ENCODE assay signal across 8 cellular contexts in the genomic region with DNA sequence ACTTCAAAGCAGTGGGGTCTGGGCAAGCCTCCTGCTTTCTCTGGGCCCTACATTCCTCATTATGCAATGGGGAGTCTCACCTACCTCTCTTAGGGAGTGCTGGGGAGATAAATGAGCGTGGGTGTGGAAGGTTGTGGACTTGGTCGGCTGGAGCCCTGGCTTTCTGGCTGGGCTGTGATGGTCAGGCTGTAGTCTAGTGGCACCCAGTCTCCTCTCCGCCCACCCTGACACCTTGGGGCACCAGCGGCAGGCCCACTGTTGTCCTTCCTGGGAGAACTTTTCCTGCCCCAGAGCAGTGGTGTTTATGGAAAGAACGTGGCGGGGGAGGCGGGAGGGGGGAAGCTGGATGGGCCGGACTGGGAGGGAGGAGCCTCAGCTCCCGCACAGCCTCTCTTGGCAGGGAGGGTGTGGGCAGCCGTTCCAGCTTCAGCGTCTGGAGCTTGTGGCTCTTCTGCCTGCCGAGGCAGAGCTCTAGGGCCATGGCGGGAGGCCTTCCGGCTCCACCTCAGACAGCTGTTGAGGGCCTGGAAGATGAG. TPM values are rescaled to one million over a fixed set of nuclear protein-coding genes. Genes with fewer than 3 reads are reported as not detected.
A peak's percentile ranks its signal among the peaks of the same experiment; 100 is the strongest.
DNase-seq lines count a peak whose midpoint lies in the region; ATAC-seq and TF ChIP-seq lines count a peak whose summit lies in the region.

No MANE protein-coding gene starts in this region.

- H2AFZ ChIP-seq in GM23248, result peak overlapping the region; percentile 81

- H3K36me3 ChIP-seq in GM23248 (ENCODE audit: low read depth) (peaks cover 11% of the 10 kb centered on the region; the same call in 1 of the 2 replicates), WERI-Rb-1 (no peaks in the 10 kb centered on the region), heart left ventricle (no peaks in the 10 kb centered on the region)

- no peaks in the 10 kb centered on the region for H3F3A ChIP-seq in GM23248 (ENCODE audit: insufficient read depth)

- DNase-seq in GM23248 (peak; percentile 83), WERI-Rb-1 (peak; percentile 68), heart left ventricle (peak; percentile 77 to 88 (median 86)), posterior vena cava (ENCODE audit: low spot score) (peak; percentile 93), NCI-H524 treated with DMSO at 0.1 percent for 48 hours (lab: John Stamatoyannopoulos, UW) (no peak)
- DNase-seq in activated T-helper 2 cell treated with anti-CD3 and anti-CD28 coated beads, Interferon-gamma antibody, Interleukin-2, Interleukin-4, amounts not matched to agents 10 μg/mL and 5 μg/mL and 100 μg/mL, durations not matched to agents 14 hours and 24 hours and 36 hours (ENCODE audit: low spot score), result no peak
- DNase-seq in activated T-cell treated with anti-CD3 and anti-CD28 coated beads, Interleukin-2, amount 50 U/mL, for 24 hours, result no peak

- peak overlapping the region; percentile 62 for H3K4me2 ChIP-seq in GM23248 (ENCODE audit: unreplicated experiment)

- H3K4me3 ChIP-seq in GM23248, result peak overlapping the region; percentile 39; the same call in 1 of the 2 replicates
- no peak overlapping the region for H3K4me3 ChIP-seq in WERI-Rb-1 (ENCODE audit: low read depth, low read length)
- H3K4me3 ChIP-seq in heart left ventricle, result no peak overlapping the region

- TF ChIP-seq CTCF in WERI-Rb-1 (IDR thresholded peaks at IDR 0.05; ENCODE audit: low read depth, low read length), result no peak
- no peak for TF ChIP-seq CTCF in heart left ventricle (IDR thresholded peaks at IDR 0.05)

- in situ Hi-C loops in GM23248 (cut with MboI), result loop anchor here (25.0 kb wide), 1 partner anchor 437 kb away; a partner anchor contains a TSS

- no peaks in the 10 kb centered on the region for H4K20me1 ChIP-seq in GM23248 (ENCODE audit: insufficient read depth)

- H3K4me3 Mint-ChIP-seq in activated T-helper 2 cell treated with anti-CD3 and anti-CD28 coated beads, Interferon-gamma antibody, Interleukin-2, Interleukin-4, amounts not matched to agents 10 μg/mL and 5 μg/mL and 100 μg/mL, durations not matched to agents 14 hours and 24 hours and 36 hours (ENCODE audit: low read depth), result no peak overlapping the region
- H3K4me3 Mint-ChIP-seq in activated T-cell treated with anti-CD3 and anti-CD28 coated beads, Interleukin-2, amount 50 U/mL, for 24 hours, result no peak overlapping the region

- H3K9me2 ChIP-seq in GM23248 (ENCODE audit: insufficient read depth), result no peaks in the 10 kb centered on the region

- no peaks in the 10 kb centered on the region for H3K36me3 Mint-ChIP-seq in activated T-helper 2 cell treated with anti-CD3 and anti-CD28 coated beads, Interferon-gamma antibody, Interleukin-2, Interleukin-4, amounts not matched to agents 10 μg/mL and 5 μg/mL and 100 μg/mL, durations not matched to agents 14 hours and 24 hours and 36 hours (ENCODE audit: low read depth)
- no peaks in the 10 kb centered on the region for H3K36me3 Mint-ChIP-seq in activated T-cell treated with anti-CD3 and anti-CD28 coated beads, Interleukin-2, amount 50 U/mL, for 24 hours (ENCODE audit: low read depth)

- H3K9me3 ChIP-seq in GM23248 (ENCODE audit: low read depth) (no peaks in the 10 kb centered on the region), WERI-Rb-1 (ENCODE audit: severe bottlenecking) (peaks cover 6% of the 10 kb centered on the region), heart left ventricle (peaks cover 0 to 9% (median 0%) of the 10 kb centered on the region in 12 donors)

- peaks cover 17% of the 10 kb centered on the region; the same call in 1 of the 2 replicates for H3K79me2 ChIP-seq in GM23248 (ENCODE audit: insufficient read depth)

- peak overlapping the region; percentile 55 for H3K9ac ChIP-seq in GM23248

- ATAC-seq in heart left ventricle (peak; percentile 85 to 93 (median 88)), GM21825 (IDR thresholded peaks at IDR 0.05; ENCODE audit: unreplicated experiment) (no peak)

- H3K27me3 Mint-ChIP-seq in activated T-helper 2 cell treated with anti-CD3 and anti-CD28 coated beads, Interferon-gamma antibody, Interleukin-2, Interleukin-4, amounts not matched to agents 10 μg/mL and 5 μg/mL and 100 μg/mL, durations not matched to agents 14 hours and 24 hours and 36 hours (ENCODE audit: low read depth), result peaks cover 20% of the 10 kb centered on the region
- peaks cover 60% of the 10 kb centered on the region for H3K27me3 Mint-ChIP-seq in activated T-cell treated with anti-CD3 and anti-CD28 coated beads, Interleukin-2, amount 50 U/mL, for 24 hours

- H3K4me1 Mint-ChIP-seq in activated T-helper 2 cell treated with anti-CD3 and anti-CD28 coated beads, Interferon-gamma antibody, Interleukin-2, Interleukin-4, amounts not matched to agents 10 μg/mL and 5 μg/mL and 100 μg/mL, durations not matched to agents 14 hours and 24 hours and 36 hours (ENCODE audit: low read depth), result peaks cover 7% of the 10 kb centered on the region
- peaks cover 9% of the 10 kb centered on the region for H3K4me1 Mint-ChIP-seq in activated T-cell treated with anti-CD3 and anti-CD28 coated beads, Interleukin-2, amount 50 U/mL, for 24 hours (ENCODE audit: low read depth)

- 20 to 26% methylated on average over 9 to 14 of the region's 14 CpGs for WGBS in GM23248 (ENCODE audit: low coverage in 1 of 2, low lambda C conversion rate in 2 of 2, missing lambda C conversion rate in 2 of 2), 2 experiments
- WGBS in heart left ventricle, 4 donors, result 22 to 36% (median 27%) methylated on average over 10 to 14 of the region's 14 CpGs

- TF ChIP-seq POLR2A in heart left ventricle (IDR thresholded peaks at IDR 0.05), result no peak

- H3K27ac ChIP-seq in GM23248 (peak overlapping the region; percentile 22), WERI-Rb-1 (no peak overlapping the region), heart left ventricle (peak overlapping the region in 9 of 12 donors; percentile 5 to 87 (median 32))

- H3K4me1 ChIP-seq in GM23248 (ENCODE audit: insufficient read depth), result peaks cover 18% of the 10 kb centered on the region
- H3K4me1 ChIP-seq in heart left ventricle, result peaks cover 0 to 54% (median 23%) of the 10 kb centered on the region in 12 donors

- no peaks in the 10 kb centered on the region for H3K9me3 Mint-ChIP-seq in activated T-helper 2 cell treated with anti-CD3 and anti-CD28 coated beads, Interferon-gamma antibody, Interleukin-2, Interleukin-4, amounts not matched to agents 10 μg/mL and 5 μg/mL and 100 μg/mL, durations not matched to agents 14 hours and 24 hours and 36 hours
- H3K9me3 Mint-ChIP-seq in activated T-cell treated with anti-CD3 and anti-CD28 coated beads, Interleukin-2, amount 50 U/mL, for 24 hours, result peaks cover 10% of the 10 kb centered on the region

- intact Hi-C loops in heart left ventricle (cut with DNase I) (loop anchor here in 3 of 10 donors (5.0 to 10.0 kb wide), 3 partner anchors 67 to 430 kb away; a partner anchor contains a TSS), posterior vena cava (cut with DNase I) (no loop called here)
- intact Hi-C loops in activated T-helper 2 cell treated with anti-CD3 and anti-CD28 coated beads, Interferon-gamma antibody, Interleukin-2, Interleukin-4, amounts not matched to agents 10 μg/mL and 5 μg/mL and 100 μg/mL, durations not matched to agents 14 hours and 24 hours and 36 hours (cut with micrococcal nuclease), result loop anchor here (5.0 kb wide), 1 partner anchor 77 kb away; no protein-coding TSS in a partner anchor

- H3K27ac Mint-ChIP-seq in activated T-helper 2 cell treated with anti-CD3 and anti-CD28 coated beads, Interferon-gamma antibody, Interleukin-2, Interleukin-4, amounts not matched to agents 10 μg/mL and 5 μg/mL and 100 μg/mL, durations not matched to agents 14 hours and 24 hours and 36 hours, result no peak overlapping the region
- H3K27ac Mint-ChIP-seq in activated T-cell treated with anti-CD3 and anti-CD28 coated beads, Interleukin-2, amount 50 U/mL, for 24 hours, result no peak overlapping the region

- H3K27me3 ChIP-seq in GM23248 (replicated peaks; ENCODE audit: insufficient read depth) (no peaks in the 10 kb centered on the region), WERI-Rb-1 (ENCODE audit: insufficient read depth, low read depth, severe bottlenecking) (peaks cover 2% of the 10 kb centered on the region), heart left ventricle (peaks cover 0 to 9% (median 0%) of the 10 kb centered on the region in 9 donors)

RNA-seq across cellular contexts. Expression of a gene that starts 4.1 kb away (rescaled TPM):
- 39.6 and 51.5 TPM in 2 replicates for total RNA-seq in GM23248 (2014; rRNA removed; shearing (Covaris generic))
- polyA plus RNA-seq in GM23248 (2016; fragmentation: Nextera tagmentation; extraction: Ambion mirVana) (43.8 and 44.9 TPM in 2 replicates), heart left ventricle (1 to 10 TPM in 1 of 2 donors, under 1 TPM in 1; 0.91 to 6.9 TPM)
- total RNA-seq in heart left ventricle (10 to 100 TPM in 2 of 9 donors, 1 to 10 TPM in 7; 2.0 to 24.7 (median 6.3) TPM), posterior vena cava (10 to 100 TPM; 20.8 to 30.2 TPM)
- total RNA-seq in activated T-helper 2 cell treated with anti-CD3 and anti-CD28 coated beads, Interferon-gamma antibody, Interleukin-2, Interleukin-4, amounts not matched to agents 10 μg/mL and 5 μg/mL and 100 μg/mL, durations not matched to agents 14 hours and 24 hours and 36 hours, result 0.55 and 0.71 TPM in 2 replicates

Comparison
In these comparisons a context has a peak if more than half of its experiments do, and no peak if none do; other contexts are left out.
1. DNase-seq: peak in GM23248 (single experiment), WERI-Rb-1 (single experiment), heart left ventricle (5 of 5) and posterior vena cava (single experiment); none in NCI-H524 treated with DMSO at 0.1 percent for 48 hours (single experiment), activated T-helper 2 cell treated with anti-CD3 and anti-CD28 coated beads, Interferon-gamma antibody, Interleukin-2, Interleukin-4, amounts not matched to agents 10 μg/mL and 5 μg/mL and 100 μg/mL, durations not matched to agents 14 hours and 24 hours and 36 hours (single experiment) and activated T-cell treated with anti-CD3 and anti-CD28 coated beads, Interleukin-2, amount 50 U/mL, for 24 hours (single experiment).